ENCODE assay signal across 8 cellular contexts in the genomic region with DNA sequence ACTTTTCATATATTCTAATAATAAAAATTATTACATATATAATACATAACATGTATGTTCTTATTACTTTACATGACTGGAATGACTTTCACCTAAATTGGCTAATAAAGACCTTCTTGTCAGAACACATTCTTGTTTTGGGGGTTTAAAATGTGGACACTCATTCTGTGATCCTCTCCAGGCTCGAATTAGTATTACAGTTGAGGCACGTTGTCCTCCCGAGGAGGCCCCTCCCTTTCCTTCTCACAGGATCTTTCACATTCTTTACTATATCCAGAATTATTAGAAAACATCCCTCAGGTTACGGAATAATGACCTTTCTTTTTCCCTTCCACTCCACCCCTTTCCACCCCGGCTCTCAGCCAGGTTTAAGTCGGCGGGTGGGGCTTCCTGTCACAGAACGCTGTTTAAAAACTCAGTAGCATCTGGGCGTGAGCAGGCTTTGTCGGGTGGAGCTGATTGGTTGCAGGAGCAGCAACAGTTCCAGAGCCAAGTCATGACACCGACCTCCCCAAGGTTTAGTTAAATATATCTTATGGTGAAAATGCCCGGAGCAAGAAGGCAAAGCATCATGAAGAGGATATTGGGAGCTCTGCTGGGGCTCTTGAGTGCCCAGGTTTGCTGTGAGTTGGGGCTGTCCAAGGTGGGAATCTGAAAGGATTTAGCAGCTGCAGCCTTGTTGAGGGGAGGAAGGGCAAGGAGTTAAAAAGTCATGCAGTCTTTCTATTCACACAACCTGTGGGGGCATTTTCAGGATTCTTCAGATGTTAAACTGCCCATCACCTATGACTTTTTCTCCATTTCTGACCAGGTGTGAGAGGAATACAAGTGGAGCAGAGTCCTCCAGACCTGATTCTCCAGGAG.
DNase-seq lines count a peak whose midpoint lies in the region; ATAC-seq and TF ChIP-seq lines count a peak whose summit lies in the region.

No MANE protein-coding gene starts in this region.

- H3K27me3 ChIP-seq in MG63: no peaks in the 10 kb centered on the region

- in situ Hi-C loops in GM13976 (cut with MboI; ENCODE audit: low sequenced_read_pairs, unreplicated experiment): no loop called here

- ATAC-seq in GM21723 (IDR thresholded peaks at IDR 0.05; ENCODE audit: unreplicated experiment): peak; percentile 55

- TF ChIP-seq CTCF in GM13976 (IDR thresholded peaks at IDR 0.05; ENCODE audit: borderline replicate concordance, control extremely low read depth, extremely low read depth, insufficient read depth, missing control alignments): no peak

- no peaks in the 10 kb centered on the region for H3K9me3 ChIP-seq in MG63

- H3K4me3 ChIP-seq in MG63: no peak overlapping the region

- DNase-seq in CD1c-positive myeloid dendritic cell (ENCODE audit: extremely low spot score) (peak; percentile 16), MG63 (peak; percentile 9), iris pigment epithelial cell (ENCODE audit: low read depth) (peak; percentile 9), GM13976 (ENCODE audit: low spot score) (no peak), kidney tubule cell (ENCODE audit: low spot score) (no peak), NCI-H2196 (lab: John Stamatoyannopoulos, UW; ENCODE audit: unreplicated experiment) (no peak)
- peak; percentile 38 for DNase-seq in activated effector memory CD4-positive, alpha-beta T cell treated with Interleukin-2 at 50 U/mL for 16 hours

- H3K36me3 ChIP-seq in MG63: no peaks in the 10 kb centered on the region

Comparison
In these comparisons a context has a peak if more than half of its experiments do, and no peak if none do; other contexts are left out.
1. DNase-seq: peak in CD1c-positive myeloid dendritic cell (single experiment), MG63 (single experiment), activated effector memory CD4-positive, alpha-beta T cell treated with Interleukin-2 at 50 U/mL for 16 hours (single experiment) and iris pigment epithelial cell (single experiment); none in GM13976 (single experiment), kidney tubule cell (single experiment) and NCI-H2196 (single experiment).